Comparison of ENCODE assay signal across 8 cellular contexts in the genomic region with DNA sequence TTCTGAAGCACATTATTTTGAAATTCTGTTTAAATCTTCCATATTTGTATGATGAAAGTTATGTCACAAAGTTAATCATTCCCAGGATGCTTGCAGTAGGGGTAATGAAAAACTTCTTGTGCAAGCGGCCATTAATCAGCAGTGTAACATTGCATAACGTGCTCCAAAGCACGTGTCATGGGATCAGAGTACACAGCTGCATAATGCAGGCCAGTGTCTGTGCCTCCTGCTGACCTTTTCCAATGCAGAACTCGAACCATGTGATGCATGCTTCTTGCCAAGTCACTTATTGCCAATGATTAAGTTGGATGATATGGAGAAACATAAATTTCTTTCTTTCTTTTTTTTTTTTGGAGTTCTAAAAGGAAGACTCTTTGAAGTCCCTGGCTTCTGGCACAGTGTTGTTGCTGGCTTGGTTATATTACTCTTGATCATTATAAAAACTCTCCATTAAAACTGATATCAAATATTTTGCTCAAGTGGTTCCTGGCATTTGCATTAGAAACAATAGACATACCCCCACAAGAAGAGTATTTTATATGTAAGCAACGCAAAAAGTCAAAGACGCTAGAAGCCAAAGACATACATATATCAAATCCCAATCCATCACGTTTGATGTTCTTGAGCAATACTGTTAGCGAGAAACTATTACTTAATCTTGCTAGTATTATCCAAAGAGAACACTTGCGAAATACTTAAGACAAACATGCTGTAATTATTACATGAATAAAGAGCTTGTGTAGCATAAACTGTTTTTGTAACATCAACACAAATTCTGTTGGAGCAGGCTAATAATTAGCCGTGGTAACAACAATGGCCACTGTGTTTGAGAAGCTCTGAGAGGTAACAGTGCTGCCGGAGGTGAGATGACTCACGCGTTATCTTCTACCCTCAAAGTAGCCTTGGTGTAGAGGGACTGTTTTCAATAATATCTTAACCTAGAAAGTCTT.
A peak's percentile ranks its signal among the peaks of the same experiment; 100 is the strongest.
DNase-seq lines count a peak whose midpoint lies in the region; TF ChIP-seq lines count a peak whose summit lies in the region.

No MANE protein-coding gene starts in this region.

- POLR2A ChIA-PET in CD4-positive, alpha-beta memory T cell (lab: Charles Lee; ENCODE audit: partially characterized antibody), result no interaction called here

- H3K27me3 Mint-ChIP-seq in CD4-positive, alpha-beta memory T cell, result no peaks in the 10 kb centered on the region

- peaks cover 9 to 14% of the 10 kb centered on the region in 2 donors for H3K36me3 Mint-ChIP-seq in CD4-positive, alpha-beta memory T cell

- CTCF ChIA-PET in CD4-positive, alpha-beta memory T cell (lab: Charles Lee; ENCODE audit: partially characterized antibody), result interaction anchor here (0.7 to 1.0 kb wide), 4 partner anchors 13 to 229 kb away, joined by 3 to 4 read pairs (median 3); no protein-coding TSS in a partner anchor

- H3K4me1 ChIP-seq in CD4-positive, alpha-beta memory T cell (ENCODE audit: insufficient read depth, low read length), result peaks cover 27% of the 10 kb centered on the region

- no peaks in the 10 kb centered on the region for H3K36me3 ChIP-seq in kidney epithelial cell (ENCODE audit: control insufficient read depth, insufficient read depth, low read length)
- no peaks in the 10 kb centered on the region for H3K36me3 ChIP-seq in CD4-positive, alpha-beta memory T cell (ENCODE audit: insufficient read depth, low read length)

- intact Hi-C loops in CD4-positive, alpha-beta memory T cell (cut with micrococcal nuclease), result no loop called here

- peaks cover 12 to 29% (median 18%) of the 10 kb centered on the region in 4 donors for H3K4me1 Mint-ChIP-seq in CD4-positive, alpha-beta memory T cell

- H3K27me3 ChIP-seq in kidney epithelial cell (ENCODE audit: control insufficient read depth, insufficient read depth, low read length), result no peaks in the 10 kb centered on the region
- no peaks in the 10 kb centered on the region for H3K27me3 ChIP-seq in CD4-positive, alpha-beta memory T cell (ENCODE audit: insufficient read depth, low read length)

- DNase-seq in A172 (ENCODE audit: low spot score), result peak; percentile 81
- DNase-seq in HS-5 (ENCODE audit: low read depth), result peak; percentile 98
- DNase-seq in astrocyte of the cerebellum (ENCODE audit: low read depth), result peak; percentile 53
- peak; percentile 88 for DNase-seq in kidney epithelial cell (ENCODE audit: low read depth)
- DNase-seq in superior temporal gyrus (ENCODE audit: extremely low spot score), result peak; percentile 83
- DNase-seq in CD4-positive, alpha-beta memory T cell, result no peak
- DNase-seq in GM19238 (ENCODE audit: insufficient read length, low spot score), result no peak
- DNase-seq in KG1 (lab: John Stamatoyannopoulos, UW), result no peak

- no peak overlapping the region for H3K27ac ChIP-seq in CD4-positive, alpha-beta memory T cell (ENCODE audit: low read depth, low read length)

- H3K4me3 ChIP-seq in astrocyte of the cerebellum (ENCODE audit: low read depth, low read length) (no peak overlapping the region), kidney epithelial cell (ENCODE audit: low read depth, low read length) (no peak overlapping the region)
- H3K4me3 ChIP-seq in CD4-positive, alpha-beta memory T cell (ENCODE audit: low read length in 2 of 2), result no peak overlapping the region

- no peak overlapping the region for H3K4me3 Mint-ChIP-seq in CD4-positive, alpha-beta memory T cell

- in situ Hi-C loops in astrocyte of the cerebellum (cut with HindIII; ENCODE audit: low sequenced_read_pairs), result no loop called here

- peaks cover 0 to 21% (median 13%) of the 10 kb centered on the region in 8 donors for H3K9me3 Mint-ChIP-seq in CD4-positive, alpha-beta memory T cell

- no peaks in the 10 kb centered on the region for H3K9me3 ChIP-seq in CD4-positive, alpha-beta memory T cell (ENCODE audit: control insufficient read depth in 1 of 2, low read length in 2 of 2)

- TF ChIP-seq CTCF in astrocyte of the cerebellum (IDR thresholded peaks at IDR 0.05; ENCODE audit: low read depth, low read length, missing control alignments), result no peak
- no peak for TF ChIP-seq CTCF in kidney epithelial cell (IDR thresholded peaks at IDR 0.05; ENCODE audit: insufficient read depth, low read length, poor library complexity, severe bottlenecking)

- no peak overlapping the region for H3K27ac Mint-ChIP-seq in CD4-positive, alpha-beta memory T cell

Comparison
In these comparisons a context has a peak if more than half of its experiments do, and no peak if none do; other contexts are left out.
1. DNase-seq: peak in A172 (single experiment), HS-5 (single experiment), astrocyte of the cerebellum (single experiment), kidney epithelial cell (single experiment) and superior temporal gyrus (single experiment); none in CD4-positive, alpha-beta memory T cell (0 of 5), GM19238 (single experiment) and KG1 (single experiment).